In genomic region chr13:21458816-21459701, GRCh38 we compare ENCODE assay signal across 8 cellular contexts. TPM values are rescaled to one million over a fixed set of nuclear protein-coding genes. Genes with fewer than 3 reads are reported as not detected.
DNase-seq lines count a peak whose midpoint lies in the region; ATAC-seq and TF ChIP-seq lines count a peak whose summit lies in the region.

Gene ZDHHC20, minus strand, starts transcription at chr13:21459303. Its CDS starts 132 bp downstream, at chr13:21459171.

- ATAC-seq in GM19467 (IDR thresholded peaks at IDR 0.05; ENCODE audit: unreplicated experiment): peak; percentile 75

- H3K9ac ChIP-seq in mucosa of rectum (ENCODE audit: low read depth in 1 of 2, low read length in 2 of 2): peak within 1 kb of the TSS; percentile 94 to 96

- H3K36me3 ChIP-seq in mucosa of rectum (ENCODE audit: control insufficient read depth in 2 of 2, insufficient read depth in 2 of 2, low read length in 2 of 2): no peaks in the 10 kb centered on the region

- H3K4me1 ChIP-seq in mucosa of rectum (ENCODE audit: control insufficient read depth in 2 of 2, insufficient read depth in 2 of 2, low read length in 2 of 2): peaks cover 6% of the 10 kb centered on the region in 2 donors

- TF ChIP-seq CTCF in epithelial cell of proximal tubule (conservative IDR thresholded peaks at IDR 0.05; ENCODE audit: low read depth, low read length): no peak

- H3K27me3 ChIP-seq in mucosa of rectum (ENCODE audit: control insufficient read depth in 2 of 2, insufficient read depth in 2 of 2, low read length in 2 of 2): no peaks in the 10 kb centered on the region

- H3K9me3 ChIP-seq in mucosa of rectum (ENCODE audit: control insufficient read depth in 2 of 2, low read length in 2 of 2): no peaks in the 10 kb centered on the region

- H3K4me3 ChIP-seq in epithelial cell of proximal tubule (ENCODE audit: low read depth, low read length) (peak within 1 kb of the TSS; percentile 97), mucosa of rectum (ENCODE audit: low read length in 2 of 2) (peak within 1 kb of the TSS; percentile 91 to 94)

- DNase-seq in COR-L47 (lab: John Stamatoyannopoulos, UW) (peak; percentile 72), HT-29 (ENCODE audit: low spot score) (peak; percentile 95), OCI-M1 (lab: John Stamatoyannopoulos, UW) (peak; percentile 83), epithelial cell of proximal tubule (ENCODE audit: low read depth) (no peak)
- peak; percentile 96 for DNase-seq in activated T-cell treated with anti-CD3 and anti-CD28 coated beads, Interleukin-2, amount 50 U/mL, for 1 hour
- peak; percentile 96 for DNase-seq in stimulated activated CD8-positive, alpha-beta memory T cell treated with anti-CD3 and anti-CD28 coated beads, Interleukin-4, amount 100 ng/mL, for 48 hours

- peak within 1 kb of the TSS; percentile 92 to 94 for H3K27ac ChIP-seq in mucosa of rectum (ENCODE audit: low read depth in 2 of 2, low read length in 2 of 2)

RNA-seq across cellular contexts. Expression of gene ZDHHC20, which starts in this region (rescaled TPM):
- total RNA-seq in HT-29 (2014; rRNA removed; shearing (Covaris generic)): 63.2 and 93.0 TPM in 2 replicates
- 49.2 and 58.4 TPM in 2 replicates for total RNA-seq in epithelial cell of proximal tubule
